ENCODE assay signal across 1 cellular context in the genomic region with DNA sequence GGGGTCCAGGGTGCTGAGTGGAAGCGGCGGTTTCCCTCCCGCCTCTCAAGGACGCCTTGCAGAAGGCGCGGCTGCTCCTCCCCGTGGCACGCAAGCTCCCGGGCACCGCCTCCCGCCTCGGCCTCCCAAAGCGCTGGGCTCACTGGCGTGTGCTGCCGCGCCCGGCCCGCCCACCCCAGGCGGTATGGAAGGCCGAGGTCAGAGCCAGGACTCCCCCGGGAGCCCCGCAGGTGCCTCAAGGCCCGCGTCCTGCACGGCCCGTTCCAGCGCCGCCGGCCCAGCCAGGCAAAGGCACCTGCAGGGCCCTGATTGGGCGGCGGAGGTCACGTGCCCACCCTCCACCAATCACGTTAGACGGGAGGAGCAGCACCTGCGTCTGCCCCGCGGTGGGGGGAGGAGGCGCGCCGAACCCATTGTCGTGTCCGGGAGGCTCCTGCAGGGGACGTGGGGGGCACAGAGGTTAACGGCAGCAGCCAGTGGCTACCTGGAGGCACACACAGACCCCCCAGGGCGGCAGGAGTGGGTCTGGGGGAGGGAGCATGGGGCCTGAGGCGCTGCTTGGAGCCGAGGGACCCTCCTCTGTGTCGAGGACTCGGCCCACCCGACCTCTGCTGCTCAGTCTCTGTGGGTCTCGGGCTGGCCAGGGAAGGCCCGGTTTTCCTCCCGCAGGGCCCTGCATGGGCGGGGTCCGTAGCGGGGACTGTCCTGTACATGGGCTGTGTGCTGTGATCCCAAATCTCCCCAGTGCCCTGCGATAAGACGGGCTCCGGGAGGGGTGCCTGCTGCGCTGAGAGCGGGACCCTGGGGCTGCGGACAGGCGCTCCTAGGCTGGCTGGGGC.
A peak's percentile ranks its signal among the peaks of the same experiment; 100 is the strongest.
TF ChIP-seq lines count a peak whose summit lies in the region.

No MANE protein-coding gene starts in this region.

TF ChIP-seq in Ishikawa, 13 proteins besides CTCF, POLR2A, EP300 and RAD21 (continued from another document):
- TF ChIP-seq, protein P1, sequence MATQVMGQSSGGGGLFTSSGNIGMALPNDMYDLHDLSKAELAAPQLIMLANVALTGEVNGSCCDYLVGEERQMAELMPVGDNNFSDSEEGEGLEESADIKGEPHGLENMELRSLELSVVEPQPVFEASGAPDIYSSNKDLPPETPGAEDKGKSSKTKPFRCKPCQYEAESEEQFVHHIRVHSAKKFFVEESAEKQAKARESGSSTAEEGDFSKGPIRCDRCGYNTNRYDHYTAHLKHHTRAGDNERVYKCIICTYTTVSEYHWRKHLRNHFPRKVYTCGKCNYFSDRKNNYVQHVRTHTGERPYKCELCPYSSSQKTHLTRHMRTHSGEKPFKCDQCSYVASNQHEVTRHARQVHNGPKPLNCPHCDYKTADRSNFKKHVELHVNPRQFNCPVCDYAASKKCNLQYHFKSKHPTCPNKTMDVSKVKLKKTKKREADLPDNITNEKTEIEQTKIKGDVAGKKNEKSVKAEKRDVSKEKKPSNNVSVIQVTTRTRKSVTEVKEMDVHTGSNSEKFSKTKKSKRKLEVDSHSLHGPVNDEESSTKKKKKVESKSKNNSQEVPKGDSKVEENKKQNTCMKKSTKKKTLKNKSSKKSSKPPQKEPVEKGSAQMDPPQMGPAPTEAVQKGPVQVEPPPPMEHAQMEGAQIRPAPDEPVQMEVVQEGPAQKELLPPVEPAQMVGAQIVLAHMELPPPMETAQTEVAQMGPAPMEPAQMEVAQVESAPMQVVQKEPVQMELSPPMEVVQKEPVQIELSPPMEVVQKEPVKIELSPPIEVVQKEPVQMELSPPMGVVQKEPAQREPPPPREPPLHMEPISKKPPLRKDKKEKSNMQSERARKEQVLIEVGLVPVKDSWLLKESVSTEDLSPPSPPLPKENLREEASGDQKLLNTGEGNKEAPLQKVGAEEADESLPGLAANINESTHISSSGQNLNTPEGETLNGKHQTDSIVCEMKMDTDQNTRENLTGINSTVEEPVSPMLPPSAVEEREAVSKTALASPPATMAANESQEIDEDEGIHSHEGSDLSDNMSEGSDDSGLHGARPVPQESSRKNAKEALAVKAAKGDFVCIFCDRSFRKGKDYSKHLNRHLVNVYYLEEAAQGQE (IDR thresholded peaks at IDR 0.05; ENCODE audit: low read depth) = no peak
- TF ChIP-seq, protein P2, sequence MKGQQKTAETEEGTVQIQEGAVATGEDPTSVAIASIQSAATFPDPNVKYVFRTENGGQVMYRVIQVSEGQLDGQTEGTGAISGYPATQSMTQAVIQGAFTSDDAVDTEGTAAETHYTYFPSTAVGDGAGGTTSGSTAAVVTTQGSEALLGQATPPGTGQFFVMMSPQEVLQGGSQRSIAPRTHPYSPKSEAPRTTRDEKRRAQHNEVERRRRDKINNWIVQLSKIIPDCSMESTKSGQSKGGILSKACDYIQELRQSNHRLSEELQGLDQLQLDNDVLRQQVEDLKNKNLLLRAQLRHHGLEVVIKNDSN (IDR thresholded peaks at IDR 0.05) = peak; percentile 100
- TF ChIP-seq TCF12 (IDR thresholded peaks at IDR 0.05; ENCODE audit: low read depth) = peak; percentile 87
